In the genomic region with DNA sequence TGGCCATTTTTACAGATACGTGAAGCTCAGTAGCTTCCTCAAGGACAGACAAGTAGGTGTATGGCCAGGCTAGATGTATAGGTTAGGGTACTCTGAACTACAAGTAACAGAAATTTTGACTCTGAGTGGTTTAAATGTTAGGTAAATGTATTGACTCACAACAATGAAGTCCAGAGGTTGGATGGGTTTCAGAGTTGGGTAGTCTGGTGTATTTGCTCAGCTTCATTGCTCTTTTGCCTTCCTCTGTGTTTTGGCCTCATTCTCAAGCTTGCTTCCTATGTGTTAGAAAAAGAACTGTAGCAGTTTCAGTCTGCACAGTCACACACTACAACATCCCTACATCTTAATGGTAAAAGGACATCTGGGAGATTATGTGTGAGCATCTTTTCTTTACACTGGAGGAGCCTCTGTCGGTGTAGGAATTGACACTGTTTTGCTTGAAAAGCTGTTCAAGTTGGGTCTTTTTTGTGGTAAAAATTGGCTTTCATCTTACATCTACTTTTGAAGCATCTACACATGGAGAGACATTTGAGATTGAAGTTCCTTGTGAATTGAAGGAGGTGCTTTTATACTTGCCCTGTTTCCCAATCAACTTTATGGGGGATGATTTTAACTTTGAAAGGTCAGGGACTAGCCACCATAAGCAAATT, we compare ENCODE assay signal across 19 cellular contexts.
"Had no signal": no experiment of that assay in that cellular context is flagged by ENCODE, and none has a peak within 500 bp of the region (broad histone marks: within the 10 kb centered on the region; RNA-seq: fewer than 3 reads in every experiment).

No MANE protein-coding gene starts in this region.

- H3K4me3 ChIP-seq: colonic mucosa, thyroid gland had no signal

- DNase-seq: activated B cell treated with CpG ODN at 0.5 μM for 24 hours; activated CD4-positive, alpha-beta memory T cell treated with anti-CD3 and anti-CD28 coated beads, Interleukin-2, amount 10 ng/mL, durations not matched to agents 7 days and 5 days; activated CD4-positive, alpha-beta T cell treated with anti-CD3 and anti-CD28 coated beads for 4 hours; activated CD8-positive, alpha-beta memory T cell treated with anti-CD3 and anti-CD28 coated beads, Interleukin-2, amount 10 ng/mL, durations not matched to agents 7 days and 5 days; colonic mucosa; erythroblast; foreskin melanocyte; hypothalamus; mammary epithelial cell; occipital lobe; stimulated activated CD4-positive, alpha-beta T cell treated with anti-CD3 and anti-CD28 coated beads, Interleukin-12 subunit alpha, Interleukin-12 subunit beta, amount 100 ng/mL, for 4 hours; stimulated activated CD4-positive, alpha-beta T cell treated with anti-CD3 and anti-CD28 coated beads, Interleukin-1b, Interleukin-23, amount 100 ng/mL, for 48 hours; stimulated activated CD8-positive, alpha-beta memory T cell treated with anti-CD3 and anti-CD28 coated beads, Interleukin-4, amount 100 ng/mL, for 48 hours; thyroid gland had no signal

- H3K27ac ChIP-seq: colonic mucosa, thyroid gland had no signal

- H3K4me1 Mint-ChIP-seq: central memory CD8-positive, alpha-beta T cell had no signal

- H3K4me3 Mint-ChIP-seq: activated B cell treated with CpG ODN at 0.5 μM for 24 hours; activated CD4-positive, alpha-beta memory T cell treated with anti-CD3 and anti-CD28 coated beads, Interleukin-2, amount 10 ng/mL, durations not matched to agents 7 days and 5 days; activated CD8-positive, alpha-beta memory T cell treated with anti-CD3 and anti-CD28 coated beads, Interleukin-2, amount 10 ng/mL, durations not matched to agents 7 days and 5 days; activated naive CD8-positive, alpha-beta T cell; central memory CD8-positive, alpha-beta T cell had no signal

- H3K9me3 Mint-ChIP-seq: activated B cell treated with CpG ODN at 0.5 μM for 24 hours; activated CD4-positive, alpha-beta memory T cell treated with anti-CD3 and anti-CD28 coated beads, Interleukin-2, amount 10 ng/mL, durations not matched to agents 7 days and 5 days; central memory CD8-positive, alpha-beta T cell had no signal

- H3K36me3 Mint-ChIP-seq: activated CD8-positive, alpha-beta memory T cell treated with anti-CD3 and anti-CD28 coated beads, Interleukin-2, amount 10 ng/mL, durations not matched to agents 7 days and 5 days had no signal

- H3K4me1 ChIP-seq: thyroid gland had no signal

- H3K9me3 ChIP-seq: colonic mucosa, thyroid gland had no signal

- H3K27me3 ChIP-seq: colonic mucosa, thyroid gland had no signal

- H3K36me3 ChIP-seq: colonic mucosa, thyroid gland had no signal

- H3K27me3 Mint-ChIP-seq: activated CD4-positive, alpha-beta memory T cell treated with anti-CD3 and anti-CD28 coated beads, Interleukin-2, amount 10 ng/mL, durations not matched to agents 7 days and 5 days; activated naive CD8-positive, alpha-beta T cell; central memory CD8-positive, alpha-beta T cell; progenitor cell of endocrine pancreas had no signal

- ATAC-seq: activated CD8-positive, alpha-beta memory T cell treated with anti-CD3 and anti-CD28 coated beads, Interleukin-2, amount 10 ng/mL, durations not matched to agents 7 days and 5 days had no signal

- FAIRE-seq: endometrium, keratinocyte had no signal

- H3K27ac Mint-ChIP-seq: activated B cell treated with CpG ODN at 0.5 μM for 24 hours; activated CD4-positive, alpha-beta memory T cell treated with anti-CD3 and anti-CD28 coated beads, Interleukin-2, amount 10 ng/mL, durations not matched to agents 7 days and 5 days; activated CD8-positive, alpha-beta memory T cell treated with anti-CD3 and anti-CD28 coated beads, Interleukin-2, amount 10 ng/mL, durations not matched to agents 7 days and 5 days; activated naive CD8-positive, alpha-beta T cell; progenitor cell of endocrine pancreas had no signal
